Comparison of ENCODE assay signal across 8 cellular contexts in the genomic region with DNA sequence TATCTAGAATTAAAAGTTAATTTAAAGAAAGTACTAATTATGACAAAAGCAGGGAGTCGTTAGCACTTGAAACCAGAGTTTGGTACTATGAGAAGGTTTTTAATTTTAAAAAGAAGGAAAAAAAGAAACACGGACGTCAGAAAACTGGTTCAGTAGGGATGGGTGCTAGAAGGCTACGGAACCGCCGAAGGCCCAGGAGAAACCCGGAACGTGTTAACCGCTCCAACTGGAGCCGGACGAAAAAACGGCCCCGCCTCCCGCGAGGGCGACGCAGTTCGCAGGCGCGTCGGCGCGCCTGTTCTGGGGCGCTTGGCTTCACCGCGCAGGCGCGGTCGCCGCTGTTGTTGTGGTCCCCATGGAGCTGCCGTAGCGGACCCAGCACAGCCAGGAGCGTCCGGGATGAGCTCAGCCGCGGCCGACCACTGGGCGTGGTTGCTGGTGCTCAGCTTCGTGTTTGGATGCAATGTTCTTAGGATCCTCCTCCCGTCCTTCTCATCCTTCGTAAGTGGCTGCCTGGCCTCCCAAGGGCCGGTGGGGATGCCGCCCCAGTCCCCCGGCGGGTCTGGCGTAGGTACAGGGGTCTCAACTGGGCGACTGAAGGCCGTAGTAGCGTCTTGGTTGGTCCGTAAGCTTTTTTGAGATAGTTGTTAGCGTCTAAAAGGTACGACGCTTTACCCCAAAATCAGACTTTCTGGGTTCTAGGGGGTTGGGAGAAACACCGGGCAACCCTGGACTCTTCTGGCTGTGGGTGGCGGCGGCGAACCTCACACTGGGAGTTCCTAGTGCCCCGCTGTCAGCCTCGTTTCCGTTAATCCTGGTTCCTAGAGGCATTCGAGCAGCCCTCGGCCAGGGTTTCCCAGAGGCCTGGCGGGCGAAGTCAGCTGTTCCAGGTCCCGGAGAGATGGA. TPM values are rescaled to one million over a fixed set of nuclear protein-coding genes. Genes with fewer than 3 reads are reported as not detected.
DNase-seq lines count a peak whose midpoint lies in the region; ATAC-seq and TF ChIP-seq lines count a peak whose summit lies in the region.

No MANE protein-coding gene starts in this region.

- H3K36me3 ChIP-seq in PC-9 (ENCODE audit: low read depth) (no peaks in the 10 kb centered on the region), esophagus muscularis mucosa (peaks cover 0 to 16% (median 2%) of the 10 kb centered on the region in 4 donors), muscle layer of duodenum (ENCODE audit: control insufficient read depth in 1 of 2, insufficient read depth in 2 of 2, low read length in 2 of 2) (no peaks in the 10 kb centered on the region)

- no TSS peak for BruUV-seq in PC-9 (replicated peaks; lab: Mats Ljungman, UMichigan)

- peak overlapping the region; percentile 95 for H2AFZ ChIP-seq in PC-9

- peak; percentile 28 for TF ChIP-seq POLR2A in esophagus muscularis mucosa (IDR thresholded peaks at IDR 0.05; ENCODE audit: low read depth)

- ATAC-seq in GM21723 (IDR thresholded peaks at IDR 0.05; ENCODE audit: unreplicated experiment): peak; percentile 93

- H3K27me3 ChIP-seq in PC-9 (ENCODE audit: insufficient read depth, low read depth) (no peaks in the 10 kb centered on the region), esophagus muscularis mucosa (no peaks in the 10 kb centered on the region), muscle layer of duodenum (ENCODE audit: low read depth, low read length) (no peaks in the 10 kb centered on the region)

- no peaks in the 10 kb centered on the region for H3K79me2 ChIP-seq in PC-9 (ENCODE audit: low read depth)

- H3K4me2 ChIP-seq in PC-9: peak overlapping the region; percentile 87

- WGBS in esophagus muscularis mucosa: under 1% methylated on average over 60 of the region's 65 CpGs

- H4K20me1 ChIP-seq in PC-9 (ENCODE audit: insufficient read depth): no peaks in the 10 kb centered on the region

- H3K9me3 ChIP-seq in PC-9 (ENCODE audit: insufficient read depth, low read depth): no peaks in the 10 kb centered on the region
- no peaks in the 10 kb centered on the region for H3K9me3 ChIP-seq in esophagus muscularis mucosa
- no peaks in the 10 kb centered on the region for H3K9me3 ChIP-seq in muscle layer of duodenum (ENCODE audit: control insufficient read depth in 1 of 2, low read length in 2 of 2)

- H3K4me1 ChIP-seq in PC-9 (replicated peaks; ENCODE audit: insufficient read depth): peaks cover 21% of the 10 kb centered on the region
- H3K4me1 ChIP-seq in esophagus muscularis mucosa: peaks cover 13 to 43% (median 31%) of the 10 kb centered on the region in 4 donors
- H3K4me1 ChIP-seq in muscle layer of duodenum (ENCODE audit: control insufficient read depth in 1 of 2, insufficient read depth in 2 of 2, low read length in 2 of 2): peaks cover 0 to 7% of the 10 kb centered on the region in 2 donors

- H3K27ac ChIP-seq in PC-9 (no peak overlapping the region), esophagus muscularis mucosa (replicated peaks in 1 of 4) (peak overlapping the region; percentile 91 to 97 (median 94)), muscle layer of duodenum (ENCODE audit: low read length) (peak overlapping the region; percentile 93)

- TF ChIP-seq CTCF in PC-9 (conservative IDR thresholded peaks at IDR 0.05): no peak
- no peak for TF ChIP-seq CTCF in esophagus muscularis mucosa (IDR thresholded peaks at IDR 0.05)

- no peaks in the 10 kb centered on the region for H3K9me2 ChIP-seq in PC-9 (ENCODE audit: insufficient read depth)

- 0 out of 2 replicates have a peak, but pooled peaks cover 2% of the 10 kb centered on the region for H3F3A ChIP-seq in PC-9 (ENCODE audit: insufficient read depth, low read depth)

- H3K4me3 ChIP-seq in PC-9 (peak overlapping the region; percentile 82), esophagus muscularis mucosa (peak overlapping the region; percentile 71 to 79 (median 74)), muscle layer of duodenum (ENCODE audit: low read depth in 1 of 2, low read length in 2 of 2) (peak overlapping the region; percentile 88 to 91)

- intact Hi-C loops in PC-9 (cut with micrococcal nuclease; ENCODE audit: unreplicated experiment): loop anchor here (1.0 to 10.0 kb wide), 2 partner anchors 31 to 195 kb away; a partner anchor contains a TSS
- intact Hi-C loops in esophagus muscularis mucosa (cut with DNase I): loop anchor here (10.0 kb wide), 1 partner anchor 195 kb away; a partner anchor contains a TSS

- POLR2A ChIA-PET in PC-9 (lab: Charles Lee; ENCODE audit: unreplicated experiment): interaction anchor here (0.6 kb wide), 1 partner anchor 180 kb away, joined by 4 read pairs; no protein-coding TSS in a partner anchor

- in situ Hi-C loops in KBM-7 (cut with MboI; ENCODE audit: low pct_unique_long_range_greater_than_20kb, low sequenced_read_pairs): no loop called here

- TF ChIP-seq EP300 in esophagus muscularis mucosa (IDR thresholded peaks at IDR 0.05): no peak

- peak; percentile 95 for DNase-seq in DMS53 (lab: John Stamatoyannopoulos, UW)
- DNase-seq in KBM-7: peak; percentile 95
- DNase-seq in PC-9: peak; percentile 73 to 86
- DNase-seq in activated T-cell treated with anti-CD3 and anti-CD28 coated beads, Interleukin-2, amount 50 U/mL, for 48 hours: peak; percentile 90 to 94
- DNase-seq in esophagus muscularis mucosa (ENCODE audit: extremely low spot score): peak; percentile 98
- peak; percentile 79 for DNase-seq in stimulated activated CD8-positive, alpha-beta memory T cell treated with anti-CD3 and anti-CD28 coated beads, Interleukin-7, amount 100 ng/mL, for 24 hours (ENCODE audit: low read depth)

- CTCF ChIA-PET in PC-9 (lab: Charles Lee): no interaction called here

RNA-seq across cellular contexts. Expression of a gene that starts 31.4 kb away (rescaled TPM):
- total RNA-seq in PC-9 (2021): 369 and 402 TPM in 2 replicates
- 10 to 100 TPM; 69.1 to 77.4 (median 72.1) TPM for total RNA-seq in esophagus muscularis mucosa
